ENCODE assay signal across 8 cellular contexts in genomic region chr2:57759822-57760300, GRCh38.
A peak's percentile ranks its signal among the peaks of the same experiment; 100 is the strongest.
DNase-seq lines count a peak whose midpoint lies in the region; ATAC-seq and TF ChIP-seq lines count a peak whose summit lies in the region.

No MANE protein-coding gene starts in this region.

- H3K27ac ChIP-seq in DOHH2 (ENCODE audit: low read depth, low read length) (no peak overlapping the region), Panc1 (ENCODE audit: low read length) (peak overlapping the region; percentile 62), neural cell (ENCODE audit: low read length) (no peak overlapping the region)

- ATAC-seq in GM21786 (IDR thresholded peaks at IDR 0.05; ENCODE audit: unreplicated experiment) (peak; percentile 88), Panc1 (peak; percentile 100)

- H3K79me2 ChIP-seq in DOHH2 (ENCODE audit: control insufficient read depth, low read length) = no peaks in the 10 kb centered on the region
- no peaks in the 10 kb centered on the region for H3K79me2 ChIP-seq in neural cell (replicated peaks; ENCODE audit: insufficient read depth, low read length)

- peak overlapping the region; percentile 59 for H3K4me2 ChIP-seq in DOHH2 (ENCODE audit: low read length)
- peak overlapping the region; percentile 41 for H3K4me2 ChIP-seq in neural cell (ENCODE audit: low read length)

- peak; percentile 98 for TF ChIP-seq RAD21 in neural cell (conservative IDR thresholded peaks at IDR 0.05)

- H3F3A ChIP-seq in DOHH2 (ENCODE audit: control insufficient read depth, insufficient read depth) (no peaks in the 10 kb centered on the region), neural cell (ENCODE audit: insufficient read depth, low read length, poor library complexity, severe bottlenecking) (peaks cover 5% of the 10 kb centered on the region)

- BruUV-seq in Panc1 (replicated peaks; lab: Mats Ljungman, UMichigan) = no TSS peak

- DNase-seq in KBM-7 = peak; percentile 88
- DNase-seq in Panc1 (ENCODE audit: low read depth, low spot score) = peak; percentile 43
- DNase-seq in activated T-helper 1 cell treated with anti-CD3 and anti-CD28 coated beads, Interleukin-2, amount 50 U/mL, for 16 hours (ENCODE audit: low read depth in 1 of 2, low spot score in 1 of 2) = peak; percentile 50 to 58
- peak; percentile 77 for DNase-seq in fibroblast of the aortic adventitia (ENCODE audit: low read depth)

- H3K9me2 ChIP-seq in DOHH2 (replicated peaks; ENCODE audit: control insufficient read depth, low read length) (no peaks in the 10 kb centered on the region), neural cell (ENCODE audit: insufficient read depth, low read length) (no peaks in the 10 kb centered on the region)

- CTCF ChIA-PET in Panc1 (lab: Charles Lee) = interaction anchor here (0.6 to 0.7 kb wide), 3 partner anchors 323 to 797 kb away, joined by 3 to 6 read pairs (median 3); no protein-coding TSS in a partner anchor

- no peaks in the 10 kb centered on the region for H3K4me1 Mint-ChIP-seq in stimulated activated naive CD8-positive, alpha-beta T cell treated with anti-CD3 and anti-CD28 coated beads, Interleukin-15, Interleukin-2, amounts not matched to agents 100 ng/mL and 50 ng/mL, for 24 hours (ENCODE audit: low read depth)

- H3K36me3 Mint-ChIP-seq in stimulated activated naive CD8-positive, alpha-beta T cell treated with anti-CD3 and anti-CD28 coated beads, Interleukin-15, Interleukin-2, amounts not matched to agents 100 ng/mL and 50 ng/mL, for 24 hours (ENCODE audit: low read depth) = no peaks in the 10 kb centered on the region

- in situ Hi-C loops in KBM-7 (cut with MboI; ENCODE audit: low pct_unique_long_range_greater_than_20kb, low sequenced_read_pairs) = loop anchor here (25.0 kb wide), 1 partner anchor 702 kb away; no protein-coding TSS in a partner anchor
- in situ Hi-C loops in Panc1 (cut with HindIII; ENCODE audit: low pct_unique_long_range_greater_than_20kb, low sequenced_read_pairs) = no loop called here

- H3K4me3 ChIP-seq in DOHH2 (ENCODE audit: low read length) = peak overlapping the region; percentile 42
- peak overlapping the region; percentile 20 to 59 for H3K4me3 ChIP-seq in Panc1 (ENCODE audit: low read depth in 2 of 2, low read length in 2 of 2)
- H3K4me3 ChIP-seq in fibroblast of the aortic adventitia (ENCODE audit: low read depth, low read length) = peak overlapping the region; percentile 56
- peak overlapping the region; percentile 59 for H3K4me3 ChIP-seq in neural cell (ENCODE audit: low read length)

- peaks cover 26% of the 10 kb centered on the region for H3K4me1 ChIP-seq in DOHH2 (ENCODE audit: control insufficient read depth, low read length)
- H3K4me1 ChIP-seq in Panc1 (ENCODE audit: control insufficient read depth, insufficient read depth, low read length) = peaks cover 9% of the 10 kb centered on the region; the same call in 1 of the 2 replicates

- no peaks in the 10 kb centered on the region for H4K20me1 ChIP-seq in DOHH2 (ENCODE audit: control insufficient read depth, insufficient read depth, low read depth, low read length)
- no peaks in the 10 kb centered on the region for H4K20me1 ChIP-seq in neural cell (ENCODE audit: insufficient read depth)

- intact Hi-C loops in Panc1 (cut with micrococcal nuclease; ENCODE audit: unreplicated experiment) = loop anchor here (5.0 kb wide), 1 partner anchor 687 kb away; no protein-coding TSS in a partner anchor

- no peak overlapping the region for H3K27ac Mint-ChIP-seq in stimulated activated naive CD8-positive, alpha-beta T cell treated with anti-CD3 and anti-CD28 coated beads, Interleukin-15, Interleukin-2, amounts not matched to agents 100 ng/mL and 50 ng/mL, for 24 hours

- TF ChIP-seq CTCF in DOHH2 (IDR thresholded peaks at IDR 0.05; ENCODE audit: low read depth, low read length, poor library complexity, severe bottlenecking) (peak; percentile 91), Panc1 (IDR thresholded peaks at IDR 0.05) (peak; percentile 92), fibroblast of the aortic adventitia (IDR thresholded peaks at IDR 0.05; ENCODE audit: insufficient read depth, low read length) (peak; percentile 97), neural cell (IDR thresholded peaks at IDR 0.05; ENCODE audit: poor library complexity, severe bottlenecking) (peak; percentile 95)

- H3K27me3 Mint-ChIP-seq in stimulated activated naive CD8-positive, alpha-beta T cell treated with anti-CD3 and anti-CD28 coated beads, Interleukin-15, Interleukin-2, amounts not matched to agents 100 ng/mL and 50 ng/mL, for 24 hours = peaks cover 4% of the 10 kb centered on the region

- H3K9me3 ChIP-seq in DOHH2 (ENCODE audit: control insufficient read depth, insufficient read depth, low read length) (no peaks in the 10 kb centered on the region), Panc1 (ENCODE audit: control insufficient read depth, insufficient read depth, low read depth, low read length) (no peaks in the 10 kb centered on the region), neural cell (ENCODE audit: low read length) (no peaks in the 10 kb centered on the region)

- H3K9ac ChIP-seq in neural cell (ENCODE audit: low read length) = peak overlapping the region; percentile 47

- H3K9me3 Mint-ChIP-seq in stimulated activated naive CD8-positive, alpha-beta T cell treated with anti-CD3 and anti-CD28 coated beads, Interleukin-15, Interleukin-2, amounts not matched to agents 100 ng/mL and 50 ng/mL, for 24 hours = no peaks in the 10 kb centered on the region

- H3K27me3 ChIP-seq in DOHH2 (ENCODE audit: control insufficient read depth, low read length) (peaks cover 16% of the 10 kb centered on the region; the same call in 1 of the 2 replicates), Panc1 (ENCODE audit: control insufficient read depth, insufficient read depth, low read length) (no peaks in the 10 kb centered on the region), neural cell (ENCODE audit: insufficient read depth, low read depth, low read length) (no peaks in the 10 kb centered on the region)

- peak overlapping the region; percentile 11 for H3K4me3 Mint-ChIP-seq in stimulated activated naive CD8-positive, alpha-beta T cell treated with anti-CD3 and anti-CD28 coated beads, Interleukin-15, Interleukin-2, amounts not matched to agents 100 ng/mL and 50 ng/mL, for 24 hours

- no peak for TF ChIP-seq EP300 in neural cell (conservative IDR thresholded peaks at IDR 0.05; ENCODE audit: poor library complexity, severe bottlenecking)

- peak overlapping the region; percentile 21 for H2AFZ ChIP-seq in neural cell (ENCODE audit: low read depth, low read length)

- POLR2A ChIA-PET in Panc1 (lab: Charles Lee) = no interaction called here

- H3K36me3 ChIP-seq in DOHH2 (ENCODE audit: control insufficient read depth, low read length) (no peaks in the 10 kb centered on the region), Panc1 (ENCODE audit: control insufficient read depth, insufficient read depth, low read length) (no peaks in the 10 kb centered on the region), neural cell (ENCODE audit: insufficient read depth, low read length) (no peaks in the 10 kb centered on the region)

TF ChIP-seq in neural cell, 6 proteins besides CTCF, POLR2A, EP300 and RAD21:
- TF ChIP-seq MXI1 (conservative IDR thresholded peaks at IDR 0.05; ENCODE audit: poor library complexity, severe bottlenecking) (peak; percentile 16), POLR2AphosphoS5 (IDR thresholded peaks at IDR 0.05) (no peak), EZH2 (IDR thresholded peaks at IDR 0.05; ENCODE audit: borderline replicate concordance, insufficient read depth, low read length, poor library complexity, severe bottlenecking) (no peak), SMC3 (conservative IDR thresholded peaks at IDR 0.05; ENCODE audit: poor library complexity) (peak; percentile 91)
